In genomic region chr12:110067531-110067930, GRCh38 we compare ENCODE assay signal across 15 cellular contexts.
"Had no signal": no experiment of that assay in that cellular context is flagged by ENCODE, and none has a peak within 500 bp of the region (broad histone marks: within the 10 kb centered on the region; RNA-seq: fewer than 3 reads in every experiment).

No MANE protein-coding gene starts in this region.

- H3K36me3 ChIP-seq: brain microvascular endothelial cell, heart left ventricle, right atrium auricular region had no signal

- H3K27me3 ChIP-seq: brain microvascular endothelial cell, heart left ventricle, right atrium auricular region had no signal

- H3K9me3 ChIP-seq: heart left ventricle, right atrium auricular region had no signal

- FAIRE-seq: frontal cortex had no signal

- H3K27ac ChIP-seq: brain microvascular endothelial cell, epithelial cell of prostate, heart left ventricle, right atrium auricular region, skin epidermis had no signal

- H3K4me1 ChIP-seq: right atrium auricular region had no signal

- DNase-seq: activated CD4-positive, CD25-positive, alpha-beta regulatory T cell treated with anti-CD3 and anti-CD28 coated beads, Interleukin-2, amount 50 U/mL, for 72 hours; activated naive CD4-positive, alpha-beta T cell; activated naive CD8-positive, alpha-beta T cell treated with anti-CD3 and anti-CD28 coated beads, Interleukin-2, amount 10 ng/mL, durations not matched to agents 7 days and 5 days; brain microvascular endothelial cell; effector memory CD8-positive, alpha-beta T cell; heart left ventricle; immature natural killer cell; nucleus accumbens; stimulated activated CD4-positive, alpha-beta T cell treated with anti-CD3 and anti-CD28 coated beads, Interleukin-4, amount 100 ng/mL, for 24 hours; stimulated activated naive CD4-positive, alpha-beta T cell treated with Interleukin-2 at 50 U/mL for 16 hours; trophoblast cell had no signal

- H3K4me3 ChIP-seq: heart left ventricle, right atrium auricular region, skin epidermis had no signal

- ATAC-seq: effector memory CD8-positive, alpha-beta T cell; heart left ventricle had no signal
